Comparison of ENCODE assay signal across 9 cellular contexts in genomic region chr14:69573841-69574265, GRCh38. TPM values are rescaled to one million over a fixed set of nuclear protein-coding genes. Genes with fewer than 3 reads are reported as not detected.
DNase-seq lines count a peak whose midpoint lies in the region; ATAC-seq and TF ChIP-seq lines count a peak whose summit lies in the region.
"Had no signal": no experiment of that assay in that cellular context is flagged by ENCODE, and none has a peak within 500 bp of the region (broad histone marks: within the 10 kb centered on the region; RNA-seq: fewer than 3 reads in every experiment).

No MANE protein-coding gene starts in this region.

- in situ Hi-C loops in GM23248 (cut with MboI): no loop called here

- WGBS in GM23248 (ENCODE audit: low coverage in 1 of 2, low lambda C conversion rate in 2 of 2, missing lambda C conversion rate in 2 of 2), 2 experiments: 5 to 6% methylated on average over 14 of the region's 14 CpGs

- H3K79me2 ChIP-seq in GM23248 (ENCODE audit: insufficient read depth): no peaks in the 10 kb centered on the region

- no peaks in the 10 kb centered on the region for H3F3A ChIP-seq in GM23248 (ENCODE audit: insufficient read depth)

- DNase-seq in AG08396 (ENCODE audit: low spot score): peak; percentile 23
- peak; percentile 7 for DNase-seq in GM23248
- DNase-seq in SK-N-MC (ENCODE audit: low read depth, low spot score): no peak
- DNase-seq in mucosa of gallbladder (ENCODE audit: low spot score): no peak
- no peak for DNase-seq in EL
- no peak for DNase-seq in Kasumi-1 (lab: John Stamatoyannopoulos, UW)

- no peak for ATAC-seq in GM18505 (IDR thresholded peaks at IDR 0.05; ENCODE audit: unreplicated experiment)

- H3K27ac ChIP-seq in GM23248 (no peak overlapping the region), SK-N-MC (no peak overlapping the region), iPS-18a (ENCODE audit: low read length) (no peak overlapping the region)

- no peak overlapping the region for H2AFZ ChIP-seq in GM23248

- H3K27me3 ChIP-seq in GM23248 (replicated peaks; ENCODE audit: insufficient read depth): peaks cover 71% of the 10 kb centered on the region
- peaks cover 60% of the 10 kb centered on the region for H3K27me3 ChIP-seq in iPS-18a (ENCODE audit: control insufficient read depth, insufficient read depth, low read length)

- no peaks in the 10 kb centered on the region for H3K9me2 ChIP-seq in GM23248 (ENCODE audit: insufficient read depth)

- H3K9ac ChIP-seq in GM23248 (no peak overlapping the region), SK-N-MC (ENCODE audit: insufficient read length) (no peak overlapping the region), iPS-18a (ENCODE audit: low read length) (peak overlapping the region; percentile 54)

- no peak overlapping the region for H3K4me2 ChIP-seq in GM23248 (ENCODE audit: unreplicated experiment)

- H3K36me3 ChIP-seq in GM23248 (ENCODE audit: low read depth) (no peaks in the 10 kb centered on the region), SK-N-MC (ENCODE audit: insufficient read depth, low read length) (no peaks in the 10 kb centered on the region), iPS-18a (ENCODE audit: control insufficient read depth, low read depth, low read length) (no peaks in the 10 kb centered on the region)

- no peaks in the 10 kb centered on the region for H3K4me1 ChIP-seq in GM23248 (ENCODE audit: insufficient read depth)
- H3K4me1 ChIP-seq in iPS-18a (ENCODE audit: control insufficient read depth, low read depth, low read length): no peaks in the 10 kb centered on the region

- TF ChIP-seq POLR2A in GM18505 (IDR thresholded peaks at IDR 0.05; ENCODE audit: borderline replicate concordance, extremely low read depth, insufficient read depth, insufficient read length): no peak

- H4K20me1 ChIP-seq in GM23248 (ENCODE audit: insufficient read depth): no peaks in the 10 kb centered on the region

- H3K9me3 ChIP-seq in GM23248 (ENCODE audit: low read depth) (no peaks in the 10 kb centered on the region), SK-N-MC (ENCODE audit: low read depth, low read length) (no peaks in the 10 kb centered on the region), iPS-18a (ENCODE audit: control insufficient read depth, low read depth, low read length) (no peaks in the 10 kb centered on the region)

- H3K4me3 ChIP-seq in GM23248 (no peak overlapping the region), SK-N-MC (peak overlapping the region; percentile 60), iPS-18a (ENCODE audit: low read length) (peak overlapping the region; percentile 66)

RNA-seq across cellular contexts. Expression of gene CCDC177, which starts 0.8 kb away (rescaled TPM):
- not detected in 2 replicates for total RNA-seq in GM23248 (2014; rRNA removed; shearing (Covaris generic))
- not detected in 2 replicates for polyA plus RNA-seq in GM23248 (2016; fragmentation: Nextera tagmentation; extraction: Ambion mirVana)
- total RNA-seq in mucosa of gallbladder: not detected
- polyA plus RNA-seq: keratinocyte had no signal

RNA-seq across cellular contexts. Expression of gene SUSD6, which starts 37.5 kb away (rescaled TPM):
- total RNA-seq in GM23248 (2014; rRNA removed; shearing (Covaris generic)): 12.2 and 15.6 TPM in 2 replicates
- polyA plus RNA-seq in GM23248 (2016; fragmentation: Nextera tagmentation; extraction: Ambion mirVana): 23.2 and 24.1 TPM in 2 replicates
- total RNA-seq in mucosa of gallbladder: 85.1 TPM

Comparison
In these comparisons a context has a peak if more than half of its experiments do, and no peak if none do; other contexts are left out.
1. DNase-seq: peak in AG08396 (single experiment) and GM23248 (single experiment); none in SK-N-MC (single experiment), mucosa of gallbladder (single experiment), EL (single experiment) and Kasumi-1 (0 of 2).